In the genomic region with DNA sequence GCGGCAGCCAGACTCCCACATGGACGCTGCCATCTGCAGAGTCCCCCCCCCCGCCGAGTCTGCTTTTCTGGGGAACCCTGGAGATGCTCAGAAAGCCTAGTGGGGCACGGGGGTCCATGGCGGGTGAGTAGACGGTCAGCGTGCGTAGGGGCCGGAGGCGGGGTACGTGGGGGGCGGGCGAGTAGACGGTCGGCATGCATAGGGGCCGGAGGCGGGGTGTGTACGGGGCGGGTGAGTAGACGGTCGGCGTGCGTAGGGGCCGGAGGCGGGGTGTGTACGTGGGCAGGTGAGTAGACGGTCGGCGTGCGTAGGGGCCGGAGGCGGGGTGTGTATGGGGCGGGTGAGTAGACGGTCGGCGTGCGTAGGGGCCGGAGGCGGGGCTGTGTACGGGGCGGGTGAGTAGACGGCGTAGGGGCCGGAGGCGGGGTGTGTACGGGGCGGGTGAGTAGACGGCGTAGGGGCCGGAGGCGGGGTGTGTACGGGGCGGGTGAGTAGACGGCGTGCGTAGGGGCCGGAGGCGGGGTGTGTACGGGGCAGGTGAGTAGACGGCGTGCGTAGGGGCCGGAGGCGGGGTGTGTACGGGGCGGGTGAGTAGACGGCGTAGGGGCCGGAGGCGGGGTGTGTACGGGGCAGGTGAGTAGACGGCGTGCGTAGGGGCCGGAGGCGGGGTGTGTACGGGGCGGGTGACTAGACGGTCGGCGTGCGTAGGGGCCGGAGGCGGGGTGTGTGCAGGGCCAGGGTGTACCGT, we compare ENCODE assay signal across 15 cellular contexts. TPM values are rescaled to one million over a fixed set of nuclear protein-coding genes. Genes with fewer than 3 reads are reported as not detected.
"Had no signal": no experiment of that assay in that cellular context is flagged by ENCODE, and none has a peak within 500 bp of the region (broad histone marks: within the 10 kb centered on the region; RNA-seq: fewer than 3 reads in every experiment).

No MANE protein-coding gene starts in this region.

RNA-seq across cellular contexts. Expression of gene TPSG1, which starts 39.4 kb away (rescaled TPM):
- total RNA-seq: heart left ventricle; kidney epithelial cell; left ventricle myocardium inferior; mesothelial cell of epicardium; mononuclear cell; myocyte; naive thymus-derived CD4-positive, alpha-beta T cell; osteoblast; prostate gland; skeletal muscle tissue; smooth muscle cell; temporal lobe; urinary bladder had no signal
- polyA plus RNA-seq: heart left ventricle; immature natural killer cell; naive thymus-derived CD4-positive, alpha-beta T cell; neural cell; smooth muscle cell had no signal

RNA-seq across cellular contexts. Expression of gene TPSB2, which starts 44.4 kb away (rescaled TPM):
- total RNA-seq: kidney epithelial cell, mesothelial cell of epicardium, mononuclear cell, myocyte, osteoblast, skeletal muscle tissue, smooth muscle cell, temporal lobe had no signal
- polyA plus RNA-seq: immature natural killer cell; naive thymus-derived CD4-positive, alpha-beta T cell; neural cell; smooth muscle cell had no signal

RNA-seq across cellular contexts. Expression of gene TPSAB1, which starts 54.9 kb away (rescaled TPM):
- total RNA-seq: kidney epithelial cell, mesothelial cell of epicardium, mononuclear cell, myocyte, osteoblast, smooth muscle cell, temporal lobe had no signal
- polyA plus RNA-seq: immature natural killer cell; naive thymus-derived CD4-positive, alpha-beta T cell; neural cell; smooth muscle cell had no signal
